ENCODE assay signal across 25 cellular contexts in the genomic region with DNA sequence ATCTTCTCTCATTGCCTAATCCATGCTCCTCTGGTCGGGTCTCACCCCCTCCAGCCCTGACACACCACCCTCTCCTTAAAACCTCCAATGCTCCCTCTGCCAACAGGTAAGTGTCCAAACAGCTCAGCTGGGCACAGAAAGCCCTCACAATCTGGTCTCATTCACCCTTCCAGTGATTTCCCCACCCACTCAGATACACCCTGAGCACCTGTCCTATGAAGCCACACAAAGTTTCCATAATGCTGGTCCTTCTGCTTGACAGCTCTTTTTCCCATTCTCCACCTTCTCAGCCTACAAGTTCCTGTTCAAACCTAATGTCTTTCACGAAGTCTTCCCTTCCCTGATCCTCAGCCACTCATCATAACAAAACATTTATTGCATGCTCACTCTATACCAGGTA.
DNase-seq lines count a peak whose midpoint lies in the region; ATAC-seq, FAIRE-seq and TF ChIP-seq lines count a peak whose summit lies in the region.
"Had no signal": no experiment of that assay in that cellular context is flagged by ENCODE, and none has a peak within 500 bp of the region (broad histone marks: within the 10 kb centered on the region; RNA-seq: fewer than 3 reads in every experiment).

No MANE protein-coding gene starts in this region.

- H2BK5ac ChIP-seq in H1 (ENCODE audit: low read depth, low read length) = no peak overlapping the region

- no peak overlapping the region for H4K5ac ChIP-seq in H1 (ENCODE audit: insufficient read length, low read depth, low read length)

- H3K36me3 ChIP-seq in H1 (ENCODE audit: control insufficient read depth in 2 of 4, insufficient read depth in 4 of 4, low read length in 3 of 4) = no peaks in the 10 kb centered on the region; a peak in 1 of 8 replicates
- H3K36me3 ChIP-seq: BE2C had no signal

- no peak overlapping the region for H3K56ac ChIP-seq in H1 (replicated peaks; ENCODE audit: insufficient read length, low read depth, low read length)

- H4K8ac ChIP-seq in H1 (ENCODE audit: extremely low read depth, insufficient read depth, low read length) = no peak overlapping the region

- no peaks in the 10 kb centered on the region for H3K9me3 Mint-ChIP-seq in activated CD8-positive, alpha-beta T cell treated with anti-CD3 and anti-CD28 coated beads for 36 hours
- no peaks in the 10 kb centered on the region for H3K9me3 Mint-ChIP-seq in activated CD8-positive, alpha-beta T cell treated with anti-CD3 and anti-CD28 coated beads, Interleukin-2, amount 10 ng/mL, durations not matched to agents 7 days and 5 days (ENCODE audit: insufficient read depth)
- H3K9me3 Mint-ChIP-seq in stimulated activated naive CD8-positive, alpha-beta T cell treated with anti-CD3 and anti-CD28 coated beads, Interleukin-15, amount 100 ng/mL, for 72 hours = no peaks in the 10 kb centered on the region
- no peaks in the 10 kb centered on the region for H3K9me3 Mint-ChIP-seq in stimulated activated naive CD8-positive, alpha-beta T cell treated with anti-CD3 and anti-CD28 coated beads, Interleukin-15, Interleukin-2, amounts not matched to agents 100 ng/mL and 50 ng/mL, for 24 hours
- H3K9me3 Mint-ChIP-seq in WTC11 = peaks cover 12% of the 10 kb centered on the region
- H3K9me3 Mint-ChIP-seq: CD4-positive, alpha-beta T cell had no signal

- FAIRE-seq in H1 (lab: Jason Lieb, UNC) = no peak
- FAIRE-seq: A204.1, D721Med, GM12892, GM18507 had no signal

- H3K27me3 ChIP-seq in H1 (replicated peaks in 1 of 4; ENCODE audit: control insufficient read depth in 3 of 4, extremely low read depth in 1 of 4, insufficient read depth in 3 of 4, low read length in 3 of 4) = no peaks in the 10 kb centered on the region
- H3K27me3 ChIP-seq: BE2C had no signal

- DNase-seq in activated CD8-positive, alpha-beta T cell treated with anti-CD3 and anti-CD28 coated beads for 36 hours = no peak
- no peak for DNase-seq in activated CD8-positive, alpha-beta T cell treated with anti-CD3 and anti-CD28 coated beads, Interleukin-2, amount 10 ng/mL, durations not matched to agents 7 days and 5 days
- DNase-seq in stimulated activated naive CD8-positive, alpha-beta T cell treated with anti-CD3 and anti-CD28 coated beads, Interleukin-15, Interleukin-2, amounts not matched to agents 100 U/mL and 50 U/mL, for 24 hours = no peak
- no peak for DNase-seq in stimulated activated naive CD8-positive, alpha-beta T cell treated with anti-CD3 and anti-CD28 coated beads, Interleukin-15, amount 100 ng/mL, for 72 hours
- DNase-seq in H1 (ENCODE audit: low read depth in 1 of 2, low spot score in 2 of 2) (no peak), WTC11 (ENCODE audit: low spot score) (no peak)
- no peak for DNase-seq in central memory CD4-positive, alpha-beta T cell
- DNase-seq: BE2C; CD4-positive, alpha-beta T cell; DMS79; GM23248; HCEC 1CT; Kasumi-1; MM.1S; NCI-H1092; NCI-H1436 treated with DMSO at 0.1 percent for 48 hours; NCI-H2029; NCI-H345; NCI-H524 treated with DMSO at 0.1 percent for 48 hours; PC-9 had no signal

- no peak for TF ChIP-seq CTCF in activated CD8-positive, alpha-beta T cell treated with anti-CD3 and anti-CD28 coated beads for 36 hours (IDR thresholded peaks at IDR 0.05)
- TF ChIP-seq CTCF in H1 (IDR thresholded peaks at IDR 0.05; ENCODE audit: control extremely low read depth in 1 of 3, insufficient read depth in 1 of 3, low read depth in 1 of 3, low read length in 3 of 3) = no peak
- no peak for TF ChIP-seq CTCF in WTC11 (IDR thresholded peaks at IDR 0.05)

- no peak overlapping the region for H3K18ac ChIP-seq in H1 (ENCODE audit: extremely low read depth, low read length)

- no peak overlapping the region for H3K4ac ChIP-seq in H1 (replicated peaks; ENCODE audit: insufficient read length, low read depth, low read length)

- no peak overlapping the region for H3K14ac ChIP-seq in H1 (ENCODE audit: insufficient read length)

- POLR2A ChIA-PET in activated CD8-positive, alpha-beta T cell treated with anti-CD3 and anti-CD28 coated beads for 36 hours (lab: Charles Lee) = no interaction called here
- POLR2A ChIA-PET in activated CD8-positive, alpha-beta T cell treated with anti-CD3 and anti-CD28 coated beads, Interleukin-2, amount 10 ng/mL, durations not matched to agents 7 days and 5 days (lab: Charles Lee) = no interaction called here
- POLR2A ChIA-PET in H1 (lab: Charles Lee; ENCODE audit: partially characterized antibody) (no interaction called here), WTC11 (lab: Charles Lee) (interaction anchor here (0.7 kb wide), 1 partner anchor 20 kb away, joined by 6 read pairs; no protein-coding TSS in a partner anchor)

- H3K23me2 ChIP-seq in H1 (ENCODE audit: low read depth, low read length) = no peaks in the 10 kb centered on the region

- TF ChIP-seq RAD21 in H1 (IDR thresholded peaks at IDR 0.05 in 1 of 2, conservative IDR thresholded peaks at IDR 0.05 in 1 of 2; ENCODE audit: low read depth in 2 of 2, low read length in 2 of 2) = no peak

- H4K91ac ChIP-seq in H1 (replicated peaks; ENCODE audit: insufficient read length, low read length) = no peak overlapping the region

- no peak overlapping the region for H2BK120ac ChIP-seq in H1 (replicated peaks; ENCODE audit: low read depth, low read length)

- TF ChIP-seq EP300 in H1 (IDR thresholded peaks at IDR 0.05; ENCODE audit: borderline replicate concordance in 1 of 2, low read depth in 2 of 2, low read length in 2 of 2) = no peak

- TF ChIP-seq POLR2A in H1 (IDR thresholded peaks at IDR 0.05; ENCODE audit: control extremely low read depth in 1 of 2, low read depth in 2 of 2, low read length in 2 of 2) = no peak

- ATAC-seq in activated CD8-positive, alpha-beta T cell treated with anti-CD3 and anti-CD28 coated beads for 36 hours = no peak
- ATAC-seq in activated CD8-positive, alpha-beta T cell treated with anti-CD3 and anti-CD28 coated beads, Interleukin-2, amount 10 ng/mL, durations not matched to agents 7 days and 5 days = no peak
- peak; percentile 52 for ATAC-seq in stimulated activated naive CD8-positive, alpha-beta T cell treated with anti-CD3 and anti-CD28 coated beads, Interleukin-15, Interleukin-2, amounts not matched to agents 100 U/mL and 50 U/mL, for 24 hours
- ATAC-seq in stimulated activated naive CD8-positive, alpha-beta T cell treated with anti-CD3 and anti-CD28 coated beads, Interleukin-15, amount 100 ng/mL, for 72 hours = no peak
- no peak for ATAC-seq in WTC11

- H2BK20ac ChIP-seq in H1 (ENCODE audit: low read length) = 0 out of 2 replicates have a peak overlapping the region, but pooled peaks have one; percentile 32

- CTCF ChIA-PET in activated CD8-positive, alpha-beta T cell treated with anti-CD3 and anti-CD28 coated beads for 36 hours (lab: Charles Lee) = no interaction called here
- CTCF ChIA-PET in activated CD8-positive, alpha-beta T cell treated with anti-CD3 and anti-CD28 coated beads, Interleukin-2, amount 10 ng/mL, durations not matched to agents 7 days and 5 days (lab: Charles Lee) = no interaction called here
- CTCF ChIA-PET in H1 (lab: Charles Lee; ENCODE audit: partially characterized antibody) (no interaction called here), WTC11 (lab: Charles Lee) (no interaction called here)

- peaks cover 6% of the 10 kb centered on the region for H3K36me3 Mint-ChIP-seq in activated CD8-positive, alpha-beta T cell treated with anti-CD3 and anti-CD28 coated beads for 36 hours (ENCODE audit: low read depth)
- peaks cover 7% of the 10 kb centered on the region for H3K36me3 Mint-ChIP-seq in activated CD8-positive, alpha-beta T cell treated with anti-CD3 and anti-CD28 coated beads, Interleukin-2, amount 10 ng/mL, durations not matched to agents 7 days and 5 days (ENCODE audit: low read depth)
- H3K36me3 Mint-ChIP-seq in stimulated activated naive CD8-positive, alpha-beta T cell treated with anti-CD3 and anti-CD28 coated beads, Interleukin-15, Interleukin-2, amounts not matched to agents 100 ng/mL and 50 ng/mL, for 24 hours (ENCODE audit: low read depth) = peaks cover 6% of the 10 kb centered on the region
- peaks cover 20% of the 10 kb centered on the region for H3K36me3 Mint-ChIP-seq in WTC11

- H2AK5ac ChIP-seq in H1 (ENCODE audit: low read depth, low read length) = no peak overlapping the region

- intact Hi-C loops in activated CD8-positive, alpha-beta T cell treated with anti-CD3 and anti-CD28 coated beads for 36 hours (cut with micrococcal nuclease) = no loop called here

- H4K20me1 ChIP-seq in H1 (replicated peaks in 1 of 2; ENCODE audit: control insufficient read depth in 1 of 2, insufficient read depth in 2 of 2, low read length in 2 of 2) = no peaks in the 10 kb centered on the region

- no peak overlapping the region for H3K4me2 ChIP-seq in H1 (ENCODE audit: insufficient read depth in 1 of 2, low read depth in 2 of 2, low read length in 2 of 2)
- H3K4me2 ChIP-seq: PC-9 had no signal

- no peak overlapping the region for H2BK15ac ChIP-seq in H1 (ENCODE audit: low read length)

- H3K4me1 ChIP-seq in H1 (replicated peaks in 1 of 4; ENCODE audit: control insufficient read depth in 3 of 4, insufficient read depth in 4 of 4, low read length in 3 of 4) = peaks cover 2 to 4% (median 3%) of the 10 kb centered on the region in 4 experiments; a peak in 3 of 7 replicates
- H3K4me1 ChIP-seq: BE2C had no signal

- H3K79me2 ChIP-seq in H1 (ENCODE audit: control insufficient read depth in 1 of 2, insufficient read depth in 2 of 2, low read length in 2 of 2) = peaks cover 2 to 17% of the 10 kb centered on the region in 2 experiments; a peak in 3 of 4 replicates

- H2AFZ ChIP-seq in H1 (ENCODE audit: low read length) = no peak overlapping the region
- H2AFZ ChIP-seq: GM23248, PC-9 had no signal

- H2BK12ac ChIP-seq in H1 (ENCODE audit: low read depth, low read length) = no peak overlapping the region

- peaks cover 18% of the 10 kb centered on the region; the same call in 1 of the 2 replicates for H3K79me1 ChIP-seq in H1 (ENCODE audit: low read depth, low read length)

- H3K23ac ChIP-seq in H1 (ENCODE audit: insufficient read length) = no peak overlapping the region

- no peak overlapping the region for H3K4me3 ChIP-seq in H1 (ENCODE audit: extremely low read depth in 1 of 4, insufficient read depth in 2 of 4, low read depth in 3 of 4, low read length in 4 of 4)
- H3K4me3 ChIP-seq: GM23248, PC-9 had no signal

- H3K27me3 Mint-ChIP-seq in activated CD8-positive, alpha-beta T cell treated with anti-CD3 and anti-CD28 coated beads for 36 hours = no peaks in the 10 kb centered on the region
- no peaks in the 10 kb centered on the region for H3K27me3 Mint-ChIP-seq in activated CD8-positive, alpha-beta T cell treated with anti-CD3 and anti-CD28 coated beads, Interleukin-2, amount 10 ng/mL, durations not matched to agents 7 days and 5 days (ENCODE audit: low read depth)
- no peaks in the 10 kb centered on the region for H3K27me3 Mint-ChIP-seq in stimulated activated naive CD8-positive, alpha-beta T cell treated with anti-CD3 and anti-CD28 coated beads, Interleukin-15, amount 100 ng/mL, for 72 hours
- no peaks in the 10 kb centered on the region for H3K27me3 Mint-ChIP-seq in stimulated activated naive CD8-positive, alpha-beta T cell treated with anti-CD3 and anti-CD28 coated beads, Interleukin-15, Interleukin-2, amounts not matched to agents 100 ng/mL and 50 ng/mL, for 24 hours
- H3K27me3 Mint-ChIP-seq in WTC11 (ENCODE audit: low read depth) = no peaks in the 10 kb centered on the region
- H3K27me3 Mint-ChIP-seq: CD4-positive, alpha-beta T cell had no signal

- H3K9ac ChIP-seq in H1 (replicated peaks in 1 of 4; ENCODE audit: extremely low read depth in 1 of 4, low read depth in 3 of 4, low read length in 3 of 4) = no peak overlapping the region
- H3K9ac ChIP-seq: GM23248 had no signal

- WGBS in H1 (ENCODE audit: extremely low coverage in 1 of 2, insufficient coverage in 1 of 2, insufficient read length in 1 of 2, insufficient replicate concordance in 2 of 2, low coverage in 1 of 2, low lambda C conversion rate in 2 of 2, missing lambda C conversion rate in 1 of 2), 2 experiments = 93% methylated on average over 2 of the region's 2 CpGs; no CpG with 5 or more reads in 1 of the 2 experiments

- no peak overlapping the region for H3K4me3 Mint-ChIP-seq in activated CD8-positive, alpha-beta T cell treated with anti-CD3 and anti-CD28 coated beads for 36 hours
- no peak overlapping the region for H3K4me3 Mint-ChIP-seq in activated CD8-positive, alpha-beta T cell treated with anti-CD3 and anti-CD28 coated beads, Interleukin-2, amount 10 ng/mL, durations not matched to agents 7 days and 5 days
- H3K4me3 Mint-ChIP-seq in stimulated activated naive CD8-positive, alpha-beta T cell treated with anti-CD3 and anti-CD28 coated beads, Interleukin-15, amount 100 ng/mL, for 72 hours = no peak overlapping the region
- no peak overlapping the region for H3K4me3 Mint-ChIP-seq in stimulated activated naive CD8-positive, alpha-beta T cell treated with anti-CD3 and anti-CD28 coated beads, Interleukin-15, Interleukin-2, amounts not matched to agents 100 ng/mL and 50 ng/mL, for 24 hours
- H3K4me3 Mint-ChIP-seq in WTC11 = no peak overlapping the region
- H3K4me3 Mint-ChIP-seq: CD4-positive, alpha-beta T cell had no signal

- H3K27ac ChIP-seq in H1 (ENCODE audit: low read depth, low read length) = no peak overlapping the region
- H3K27ac ChIP-seq: GM23248, PC-9 had no signal

- peaks cover 19% of the 10 kb centered on the region for H3K4me1 Mint-ChIP-seq in activated CD8-positive, alpha-beta T cell treated with anti-CD3 and anti-CD28 coated beads for 36 hours (ENCODE audit: low read depth)
- peaks cover 25% of the 10 kb centered on the region for H3K4me1 Mint-ChIP-seq in activated CD8-positive, alpha-beta T cell treated with anti-CD3 and anti-CD28 coated beads, Interleukin-2, amount 10 ng/mL, durations not matched to agents 7 days and 5 days (ENCODE audit: low read depth)
- peaks cover 30% of the 10 kb centered on the region for H3K4me1 Mint-ChIP-seq in stimulated activated naive CD8-positive, alpha-beta T cell treated with anti-CD3 and anti-CD28 coated beads, Interleukin-15, amount 100 ng/mL, for 72 hours
- peaks cover 30% of the 10 kb centered on the region for H3K4me1 Mint-ChIP-seq in stimulated activated naive CD8-positive, alpha-beta T cell treated with anti-CD3 and anti-CD28 coated beads, Interleukin-15, Interleukin-2, amounts not matched to agents 100 ng/mL and 50 ng/mL, for 24 hours (ENCODE audit: low read depth)
- H3K4me1 Mint-ChIP-seq in WTC11 = peaks cover 8% of the 10 kb centered on the region

- H3K27ac Mint-ChIP-seq in activated CD8-positive, alpha-beta T cell treated with anti-CD3 and anti-CD28 coated beads for 36 hours = peak overlapping the region; percentile 4
- H3K27ac Mint-ChIP-seq in activated CD8-positive, alpha-beta T cell treated with anti-CD3 and anti-CD28 coated beads, Interleukin-2, amount 10 ng/mL, durations not matched to agents 7 days and 5 days = no peak overlapping the region
- H3K27ac Mint-ChIP-seq in stimulated activated naive CD8-positive, alpha-beta T cell treated with anti-CD3 and anti-CD28 coated beads, Interleukin-15, amount 100 ng/mL, for 72 hours = peak overlapping the region in 1 of 2 donors; percentile 84
- H3K27ac Mint-ChIP-seq in stimulated activated naive CD8-positive, alpha-beta T cell treated with anti-CD3 and anti-CD28 coated beads, Interleukin-15, Interleukin-2, amounts not matched to agents 100 ng/mL and 50 ng/mL, for 24 hours = peak overlapping the region; percentile 22
- no peak overlapping the region for H3K27ac Mint-ChIP-seq in WTC11
- H3K27ac Mint-ChIP-seq: CD4-positive, alpha-beta T cell had no signal

- H3K9me3 ChIP-seq in H1 (ENCODE audit: insufficient read depth in 2 of 2, low read depth in 1 of 2, low read length in 1 of 2) = 0 out of 4 replicates have a peak, but pooled peaks cover 0 to 3% of the 10 kb centered on the region in 2 experiments
- H3K9me3 ChIP-seq: BE2C had no signal

Comparison
In these comparisons a context has a peak if more than half of its experiments do, and no peak if none do; other contexts are left out.
1. H3K27ac Mint-ChIP-seq: peak in activated CD8-positive, alpha-beta T cell treated with anti-CD3 and anti-CD28 coated beads for 36 hours (single experiment) and stimulated activated naive CD8-positive, alpha-beta T cell treated with anti-CD3 and anti-CD28 coated beads, Interleukin-15, Interleukin-2, amounts not matched to agents 100 ng/mL and 50 ng/mL, for 24 hours (single experiment); none in activated CD8-positive, alpha-beta T cell treated with anti-CD3 and anti-CD28 coated beads, Interleukin-2, amount 10 ng/mL, durations not matched to agents 7 days and 5 days (single experiment) and WTC11 (single experiment).